In the genomic region with DNA sequence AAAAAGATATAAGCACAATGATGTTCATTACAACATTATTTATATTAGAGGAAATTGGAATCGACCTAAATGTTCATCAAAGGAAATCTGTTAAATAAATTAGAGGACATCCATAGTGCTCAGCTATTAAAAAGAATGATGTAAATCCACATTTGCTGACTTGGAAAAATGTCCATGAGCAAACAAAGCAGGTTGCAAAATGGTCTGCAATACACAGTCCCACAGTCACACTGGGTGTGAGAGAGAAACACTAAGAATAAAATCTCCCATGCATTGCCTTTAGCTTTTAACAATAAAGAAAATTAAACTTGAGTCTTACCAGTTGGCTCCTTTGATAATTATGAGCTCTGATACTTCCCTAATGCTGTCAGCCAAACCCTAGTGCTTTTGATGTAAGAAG, we compare ENCODE assay signal across 29 cellular contexts.
"Had no signal": no experiment of that assay in that cellular context is flagged by ENCODE, and none has a peak within 500 bp of the region (broad histone marks: within the 10 kb centered on the region; RNA-seq: fewer than 3 reads in every experiment).

No MANE protein-coding gene starts in this region.

- H3K4me3 Mint-ChIP-seq: naive thymus-derived CD8-positive, alpha-beta T cell; nephron; neural crest cell; stimulated activated effector memory CD8-positive, alpha-beta T cell treated with anti-CD3 and anti-CD28 coated beads, Interleukin-12 subunit alpha, Interleukin-12 subunit beta, amount 100 ng/mL, for 72 hours; stimulated activated naive CD8-positive, alpha-beta T cell treated with anti-CD3 and anti-CD28 coated beads, Interleukin-15, Interleukin-2, amounts not matched to agents 100 ng/mL and 50 ng/mL, for 24 hours had no signal

- H3K4me3 ChIP-seq: left lung, lower lobe of right lung, pancreas, prostate gland, skin epidermis, spleen, suprapubic skin, thoracic aorta, tibial artery, upper lobe of right lung had no signal

- H3K27me3 Mint-ChIP-seq: stimulated activated naive CD8-positive, alpha-beta T cell treated with anti-CD3 and anti-CD28 coated beads, Interleukin-15, Interleukin-2, amounts not matched to agents 100 ng/mL and 50 ng/mL, for 24 hours had no signal

- DNase-seq: hippocampal formation; kidney glomerular epithelial cell; left cardiac atrium; left lung; lower lobe of right lung; mammary epithelial cell; mesenchymal stem cell; naive thymus-derived CD8-positive, alpha-beta T cell; nucleus accumbens; pancreas; posterior cingulate gyrus; retina; right cardiac atrium; spleen; stimulated activated CD4-positive, alpha-beta T cell treated with anti-CD3 and anti-CD28 coated beads, Interleukin-4, amount 100 ng/mL, for 24 hours; stimulated activated naive CD4-positive, alpha-beta T cell; tibial artery; trophoblast cell; upper lobe of right lung had no signal

- H3K27ac Mint-ChIP-seq: naive thymus-derived CD8-positive, alpha-beta T cell; nephron; stimulated activated effector memory CD8-positive, alpha-beta T cell treated with anti-CD3 and anti-CD28 coated beads, Interleukin-12 subunit alpha, Interleukin-12 subunit beta, amount 100 ng/mL, for 72 hours; stimulated activated naive CD8-positive, alpha-beta T cell treated with anti-CD3 and anti-CD28 coated beads, Interleukin-15, Interleukin-2, amounts not matched to agents 100 ng/mL and 50 ng/mL, for 24 hours had no signal

- H3K27me3 ChIP-seq: left lung, tibial artery, upper lobe of right lung had no signal

- H3K4me1 ChIP-seq: left lung, lower lobe of right lung, pancreas, prostate gland, spleen, suprapubic skin, tibial artery, upper lobe of right lung had no signal

- H3K9me3 Mint-ChIP-seq: nephron; neural crest cell; stimulated activated effector memory CD8-positive, alpha-beta T cell treated with anti-CD3 and anti-CD28 coated beads, Interleukin-12 subunit alpha, Interleukin-12 subunit beta, amount 100 ng/mL, for 72 hours; stimulated activated naive CD8-positive, alpha-beta T cell treated with anti-CD3 and anti-CD28 coated beads, Interleukin-15, Interleukin-2, amounts not matched to agents 100 ng/mL and 50 ng/mL, for 24 hours had no signal

- H3K4me1 Mint-ChIP-seq: nephron; stimulated activated effector memory CD8-positive, alpha-beta T cell treated with anti-CD3 and anti-CD28 coated beads, Interleukin-12 subunit alpha, Interleukin-12 subunit beta, amount 100 ng/mL, for 72 hours had no signal

- H3K27ac ChIP-seq: left lung, lower lobe of right lung, pancreas, prostate gland, skin epidermis, spleen, suprapubic skin, thoracic aorta, tibial artery, upper lobe of right lung had no signal

- H3K36me3 Mint-ChIP-seq: naive thymus-derived CD8-positive, alpha-beta T cell; stimulated activated effector memory CD8-positive, alpha-beta T cell treated with anti-CD3 and anti-CD28 coated beads, Interleukin-12 subunit alpha, Interleukin-12 subunit beta, amount 100 ng/mL, for 72 hours had no signal

- H3K36me3 ChIP-seq: left lung, lower lobe of right lung, pancreas, prostate gland, spleen, suprapubic skin, thoracic aorta, tibial artery, upper lobe of right lung had no signal

- H3K9me3 ChIP-seq: left lung, lower lobe of right lung, pancreas, prostate gland, spleen, suprapubic skin, thoracic aorta, tibial artery, upper lobe of right lung had no signal

- FAIRE-seq: keratinocyte, pancreas, urothelium cell line had no signal
